Comparison of ENCODE assay signal across 15 cellular contexts in the genomic region with DNA sequence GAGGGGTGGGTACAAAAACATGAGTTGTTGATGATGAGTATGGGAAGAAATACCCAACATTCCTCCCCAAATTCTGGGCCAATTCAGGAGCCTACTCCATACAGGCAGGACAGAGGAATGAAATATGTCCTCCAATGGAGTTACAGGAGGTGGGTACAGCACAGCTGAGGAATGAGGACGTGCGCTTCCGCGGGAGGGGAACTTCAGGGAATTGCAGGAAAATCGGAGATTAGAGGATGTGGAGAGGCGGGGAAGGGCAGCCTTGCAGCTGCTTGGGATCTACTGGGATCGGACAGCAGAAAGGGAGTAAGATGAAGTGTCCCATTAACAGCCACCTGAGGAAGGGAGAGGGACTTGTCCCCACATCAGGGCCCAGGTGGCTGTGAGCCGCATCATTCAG.
"Had no signal": no experiment of that assay in that cellular context is flagged by ENCODE, and none has a peak within 500 bp of the region (broad histone marks: within the 10 kb centered on the region; RNA-seq: fewer than 3 reads in every experiment).

No MANE protein-coding gene starts in this region.

- H3K36me3 ChIP-seq: right atrium auricular region, upper lobe of left lung had no signal

- H3K9me3 ChIP-seq: body of pancreas, right atrium auricular region, upper lobe of left lung had no signal

- H3K27me3 Mint-ChIP-seq: stimulated activated naive CD8-positive, alpha-beta T cell treated with anti-CD3 and anti-CD28 coated beads, Interleukin-15, Interleukin-2, amounts not matched to agents 100 ng/mL and 50 ng/mL, for 24 hours had no signal

- DNase-seq: activated CD4-positive, alpha-beta T cell treated with anti-CD3 and anti-CD28 coated beads, Interleukin-2, amount 50 U/mL, for 48 hours; activated naive CD4-positive, alpha-beta T cell treated with anti-CD3 and anti-CD28 coated beads, Interleukin-2, amount 50 U/mL, for 16 hours; activated T-cell treated with anti-CD3 and anti-CD28 coated beads, Interleukin-2, amount 50 U/mL, for 1 hour; body of pancreas; caudate nucleus; effector memory CD8-positive, alpha-beta T cell; mammary epithelial cell; small intestine; upper lobe of left lung had no signal

- H3K4me3 Mint-ChIP-seq: effector memory CD8-positive, alpha-beta T cell; stimulated activated naive CD8-positive, alpha-beta T cell treated with anti-CD3 and anti-CD28 coated beads, Interleukin-15, Interleukin-2, amounts not matched to agents 100 ng/mL and 50 ng/mL, for 24 hours had no signal

- ATAC-seq: body of pancreas; effector memory CD8-positive, alpha-beta T cell; left lobe of liver had no signal

- H3K4me3 ChIP-seq: body of pancreas, coronary artery, right atrium auricular region, upper lobe of left lung had no signal

- H3K27me3 ChIP-seq: body of pancreas, upper lobe of left lung had no signal

- H3K27ac ChIP-seq: body of pancreas, coronary artery, right atrium auricular region, upper lobe of left lung, VCaP had no signal

- H3K27ac Mint-ChIP-seq: progenitor cell of endocrine pancreas had no signal
